1 cellular context compared by ENCODE assay signal in genomic region chr1:9438431-9439073, GRCh38.
TF ChIP-seq lines count a peak whose summit lies in the region.

No MANE protein-coding gene starts in this region.

TF ChIP-seq in HepG2, 621 proteins besides CTCF, POLR2A, EP300 and RAD21 (continued from another document):
- TF ChIP-seq ARID3A (IDR thresholded peaks at IDR 0.05; ENCODE audit: low read depth, low read length), result no peak; the same call in 1 of the 2 replicates
- TF ChIP-seq TEAD3 (CRISPR knock-in tag; optimal IDR thresholded peaks at IDR 0.05; ENCODE audit: borderline replicate concordance), result peak; percentile 66
- no peak for TF ChIP-seq SIN3A (IDR thresholded peaks at IDR 0.05; ENCODE audit: borderline replicate concordance, low read depth, low read length)
- no peak for TF ChIP-seq SNAI1 (CRISPR knock-in tag; IDR thresholded peaks at IDR 0.05; ENCODE audit: borderline replicate concordance)
- TF ChIP-seq ZNF281 (CRISPR knock-in tag; IDR thresholded peaks at IDR 0.05; ENCODE audit: borderline replicate concordance), result peak; percentile 72; the same call in 1 of the 2 replicates
- peak; percentile 80 for TF ChIP-seq ARID5B (CRISPR knock-in tag; IDR thresholded peaks at IDR 0.05)
- peak; percentile 43; the same call in 1 of the 2 replicates for TF ChIP-seq HDAC2 (CRISPR knock-in tag; IDR thresholded peaks at IDR 0.05)
- TF ChIP-seq ZNF607 (CRISPR knock-in tag; IDR thresholded peaks at IDR 0.05; ENCODE audit: borderline replicate concordance), result peak; percentile 58
- TF ChIP-seq SKIL (CRISPR knock-in tag; IDR thresholded peaks at IDR 0.05; ENCODE audit: borderline replicate concordance), result peak; percentile 78
- TF ChIP-seq MAFF (IDR thresholded peaks at IDR 0.05; ENCODE audit: low read depth, low read length), result peak; percentile 48
- peak; percentile 10; the same call in 1 of the 2 replicates for TF ChIP-seq USF2 (IDR thresholded peaks at IDR 0.05; ENCODE audit: low read depth, low read length)
- TF ChIP-seq USF2 (CRISPR knock-in tag; IDR thresholded peaks at IDR 0.05; ENCODE audit: borderline replicate concordance), result no peak
- TF ChIP-seq ZNF142 (CRISPR knock-in tag; IDR thresholded peaks at IDR 0.05), result no peak
- 0 out of 2 replicates have a peak, but pooled peaks have one; percentile 35 for TF ChIP-seq TFDP2 (CRISPR knock-in tag; IDR thresholded peaks at IDR 0.05)
- no peak for TF ChIP-seq ZBTB33 (CRISPR knock-in tag; IDR thresholded peaks at IDR 0.05)
- TF ChIP-seq PRDM10 (CRISPR knock-in tag; IDR thresholded peaks at IDR 0.05; ENCODE audit: low read depth), result peak; percentile 98
- TF ChIP-seq RFX3 (CRISPR knock-in tag; IDR thresholded peaks at IDR 0.05), result no peak
- TF ChIP-seq KDM3A (CRISPR knock-in tag; IDR thresholded peaks at IDR 0.05; ENCODE audit: low read depth), result 0 out of 2 replicates have a peak, but pooled peaks have one; percentile 26
